ENCODE assay signal across 1 cellular context in the genomic region with DNA sequence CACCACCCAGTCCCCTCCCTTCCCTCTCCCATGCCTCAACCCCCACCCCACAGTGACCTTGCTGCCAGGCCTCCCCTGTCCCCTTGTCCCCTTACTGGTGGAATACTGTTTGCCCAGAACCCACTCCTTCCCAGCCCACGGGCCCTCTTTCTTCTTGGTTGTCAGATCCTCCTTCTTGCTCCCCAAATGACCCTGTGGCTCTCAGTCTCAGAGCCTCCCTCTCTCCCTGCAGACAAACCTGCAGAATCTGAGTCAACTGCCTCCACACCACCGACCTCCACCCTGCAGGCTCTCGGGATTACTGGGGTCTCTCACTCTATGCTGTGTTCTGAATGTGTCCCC.
A peak's percentile ranks its signal among the peaks of the same experiment; 100 is the strongest.
TF ChIP-seq lines count a peak whose summit lies in the region.

No MANE protein-coding gene starts in this region.

TF ChIP-seq in HEK293, 187 proteins besides CTCF, POLR2A, EP300 and RAD21:
- peak; percentile 69 for TF ChIP-seq ZFHX2 (tag by site-specific recombination; conservative IDR thresholded peaks at IDR 0.05)
- no peak for TF ChIP-seq WT1 (tag by site-specific recombination; IDR thresholded peaks at IDR 0.05)
- TF ChIP-seq EGR2 (tag by site-specific recombination; IDR thresholded peaks at IDR 0.05; ENCODE audit: low read depth) = peak; percentile 85
TF ChIP-seq in HEK293: peak in this region for 2.
